17 cellular contexts compared by ENCODE assay signal in genomic region chr13:77733674-77734073, GRCh38.
"Had no signal": no experiment of that assay in that cellular context is flagged by ENCODE, and none has a peak within 500 bp of the region (broad histone marks: within the 10 kb centered on the region; RNA-seq: fewer than 3 reads in every experiment).

No MANE protein-coding gene starts in this region.

- H3K4me3 Mint-ChIP-seq: activated naive CD4-positive, alpha-beta T cell treated with anti-CD3 and anti-CD28 coated beads, Interleukin-2, amount 50 U/mL, for 24 hours; nephron progenitor cell had no signal

- H3K27me3 ChIP-seq: brain microvascular endothelial cell, heart left ventricle, right lobe of liver, suprapubic skin, upper lobe of left lung had no signal

- H3K27ac Mint-ChIP-seq: activated naive CD4-positive, alpha-beta T cell treated with anti-CD3 and anti-CD28 coated beads, Interleukin-2, amount 50 U/mL, for 24 hours; nephron progenitor cell had no signal

- DNase-seq: activated CD4-positive, alpha-beta T cell treated with anti-CD3 and anti-CD28 coated beads, Interleukin-2, amount 50 U/mL, for 1 hour; activated CD4-positive, CD25-positive, alpha-beta regulatory T cell; amygdala; brain microvascular endothelial cell; foreskin melanocyte; heart left ventricle; islet precursor cell; left ventricle myocardium superior; mesenchymal stem cell; nephron progenitor cell; psoas muscle; right lobe of liver; stimulated activated naive CD4-positive, alpha-beta T cell; T-helper 2 cell; upper lobe of left lung had no signal

- H3K27me3 Mint-ChIP-seq: activated naive CD4-positive, alpha-beta T cell treated with anti-CD3 and anti-CD28 coated beads, Interleukin-2, amount 50 U/mL, for 24 hours had no signal

- H3K4me1 ChIP-seq: right lobe of liver, suprapubic skin, upper lobe of left lung had no signal

- H3K27ac ChIP-seq: brain microvascular endothelial cell, heart left ventricle, psoas muscle, right lobe of liver, suprapubic skin, upper lobe of left lung had no signal

- H3K36me3 ChIP-seq: brain microvascular endothelial cell, heart left ventricle, right lobe of liver, suprapubic skin, upper lobe of left lung had no signal

- H3K9me3 Mint-ChIP-seq: activated naive CD4-positive, alpha-beta T cell treated with anti-CD3 and anti-CD28 coated beads, Interleukin-2, amount 50 U/mL, for 24 hours; nephron progenitor cell had no signal

- H3K4me3 ChIP-seq: heart left ventricle, psoas muscle, right lobe of liver, suprapubic skin, upper lobe of left lung had no signal

- H3K9me3 ChIP-seq: heart left ventricle, psoas muscle, right lobe of liver, suprapubic skin, upper lobe of left lung had no signal

- ATAC-seq: heart left ventricle, left ventricle myocardium superior, psoas muscle, right lobe of liver had no signal
